Comparison of ENCODE assay signal across 1 cellular context in the genomic region with DNA sequence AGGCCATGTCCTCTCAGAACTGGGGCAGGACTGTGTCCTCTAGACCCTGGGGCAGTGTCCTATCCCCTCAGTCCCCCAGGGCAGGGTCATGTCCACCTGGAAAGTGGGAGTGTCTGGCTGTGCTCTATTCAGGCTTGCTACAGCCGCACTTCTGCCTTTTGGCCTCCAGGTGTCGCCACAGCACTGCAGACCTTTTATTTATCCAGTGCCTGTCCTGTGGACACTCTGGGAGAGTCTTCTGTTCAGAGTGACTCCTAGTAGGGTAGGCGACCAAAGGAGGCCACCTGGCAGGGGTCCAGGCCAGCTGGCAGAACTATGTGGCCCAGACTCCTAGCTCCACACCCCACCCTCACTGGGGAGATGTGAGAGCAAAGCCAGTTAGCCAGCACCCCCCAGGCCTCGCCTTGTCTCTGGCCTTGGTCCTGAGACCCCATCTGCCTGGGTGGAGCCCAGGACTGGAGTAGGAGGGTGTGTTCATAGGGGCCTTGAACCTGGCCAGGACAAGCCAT.
TF ChIP-seq lines count a peak whose summit lies in the region.

No MANE protein-coding gene starts in this region.

TF ChIP-seq in K562, 482 proteins besides CTCF, POLR2A, EP300 and RAD21 (continued from another document and continues in another):
- TF ChIP-seq, protein P1, sequence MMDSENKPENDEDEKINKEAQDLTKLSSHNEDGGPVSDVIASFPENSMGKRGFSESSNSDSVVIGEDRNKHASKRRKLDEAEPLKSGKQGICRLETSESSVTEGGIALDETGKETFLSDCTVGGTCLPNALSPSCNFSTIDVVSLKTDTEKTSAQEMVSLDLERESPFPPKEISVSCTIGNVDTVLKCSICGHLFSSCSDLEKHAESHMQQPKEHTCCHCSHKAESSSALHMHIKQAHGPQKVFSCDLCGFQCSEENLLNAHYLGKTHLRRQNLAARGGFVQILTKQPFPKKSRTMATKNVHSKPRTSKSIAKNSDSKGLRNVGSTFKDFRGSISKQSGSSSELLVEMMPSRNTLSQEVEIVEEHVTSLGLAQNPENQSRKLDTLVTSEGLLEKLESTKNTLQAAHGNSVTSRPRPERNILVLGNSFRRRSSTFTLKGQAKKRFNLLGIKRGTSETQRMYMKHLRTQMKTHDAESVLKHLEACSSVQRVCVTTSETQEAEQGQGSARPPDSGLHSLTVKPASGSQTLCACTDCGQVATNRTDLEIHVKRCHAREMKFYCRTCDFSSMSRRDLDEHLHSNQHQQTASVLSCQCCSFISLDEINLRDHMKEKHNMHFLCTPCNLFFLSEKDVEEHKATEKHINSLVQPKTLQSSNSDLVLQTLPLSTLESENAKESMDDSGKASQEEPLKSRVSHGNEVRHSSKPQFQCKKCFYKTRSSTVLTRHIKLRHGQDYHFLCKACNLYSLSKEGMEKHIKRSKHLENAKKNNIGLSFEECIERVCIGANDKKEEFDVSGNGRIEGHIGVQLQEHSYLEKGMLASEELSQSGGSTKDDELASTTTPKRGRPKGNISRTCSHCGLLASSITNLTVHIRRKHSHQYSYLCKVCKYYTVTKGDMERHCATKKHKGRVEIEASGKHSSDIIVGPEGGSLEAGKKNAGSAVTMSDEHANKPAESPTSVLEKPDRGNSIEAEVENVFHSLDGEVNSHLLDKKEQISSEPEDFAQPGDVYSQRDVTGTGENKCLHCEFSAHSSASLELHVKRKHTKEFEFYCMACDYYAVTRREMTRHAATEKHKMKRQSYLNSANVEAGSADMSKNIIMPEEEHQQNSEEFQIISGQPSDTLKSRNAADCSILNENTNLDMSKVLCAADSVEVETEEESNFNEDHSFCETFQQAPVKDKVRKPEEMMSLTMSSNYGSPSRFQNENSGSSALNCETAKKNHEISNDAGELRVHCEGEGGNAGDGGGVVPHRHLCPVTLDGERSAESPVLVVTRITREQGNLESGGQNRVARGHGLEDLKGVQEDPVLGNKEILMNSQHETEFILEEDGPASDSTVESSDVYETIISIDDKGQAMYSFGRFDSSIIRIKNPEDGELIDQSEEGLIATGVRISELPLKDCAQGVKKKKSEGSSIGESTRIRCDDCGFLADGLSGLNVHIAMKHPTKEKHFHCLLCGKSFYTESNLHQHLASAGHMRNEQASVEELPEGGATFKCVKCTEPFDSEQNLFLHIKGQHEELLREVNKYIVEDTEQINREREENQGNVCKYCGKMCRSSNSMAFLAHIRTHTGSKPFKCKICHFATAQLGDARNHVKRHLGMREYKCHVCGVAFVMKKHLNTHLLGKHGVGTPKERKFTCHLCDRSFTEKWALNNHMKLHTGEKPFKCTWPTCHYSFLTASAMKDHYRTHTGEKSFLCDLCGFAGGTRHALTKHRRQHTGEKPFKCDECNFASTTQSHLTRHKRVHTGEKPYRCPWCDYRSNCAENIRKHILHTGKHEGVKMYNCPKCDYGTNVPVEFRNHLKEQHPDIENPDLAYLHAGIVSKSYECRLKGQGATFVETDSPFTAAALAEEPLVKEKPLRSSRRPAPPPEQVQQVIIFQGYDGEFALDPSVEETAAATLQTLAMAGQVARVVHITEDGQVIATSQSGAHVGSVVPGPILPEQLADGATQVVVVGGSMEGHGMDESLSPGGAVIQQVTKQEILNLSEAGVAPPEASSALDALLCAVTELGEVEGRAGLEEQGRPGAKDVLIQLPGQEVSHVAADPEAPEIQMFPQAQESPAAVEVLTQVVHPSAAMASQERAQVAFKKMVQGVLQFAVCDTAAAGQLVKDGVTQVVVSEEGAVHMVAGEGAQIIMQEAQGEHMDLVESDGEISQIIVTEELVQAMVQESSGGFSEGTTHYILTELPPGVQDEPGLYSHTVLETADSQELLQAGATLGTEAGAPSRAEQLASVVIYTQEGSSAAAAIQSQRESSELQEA (IDR thresholded peaks at IDR 0.05; ENCODE audit: low read depth): no peak
- TF ChIP-seq SMARCE1 (IDR thresholded peaks at IDR 0.05): no peak
- TF ChIP-seq MTF1 (CRISPR knock-in tag; IDR thresholded peaks at IDR 0.05; ENCODE audit: borderline replicate concordance): no peak
- no peak for TF ChIP-seq ZKSCAN3 (CRISPR knock-in tag; IDR thresholded peaks at IDR 0.05)
- TF ChIP-seq RBM25 (IDR thresholded peaks at IDR 0.05; ENCODE audit: low read depth, low read length, severe bottlenecking): no peak
- no peak for TF ChIP-seq NR2C1 (IDR thresholded peaks at IDR 0.05)
- TF ChIP-seq NR2C1 (tag; IDR thresholded peaks at IDR 0.05): no peak
- no peak for TF ChIP-seq CHD1 (IDR thresholded peaks at IDR 0.05; ENCODE audit: low read length)
- TF ChIP-seq FOXP1 (CRISPR knock-in tag; IDR thresholded peaks at IDR 0.05): no peak
- no peak for TF ChIP-seq ETV5 (CRISPR knock-in tag; IDR thresholded peaks at IDR 0.05; ENCODE audit: low read depth)
- no peak for TF ChIP-seq ESRRA (IDR thresholded peaks at IDR 0.05; ENCODE audit: borderline replicate concordance, low read depth)
- TF ChIP-seq, protein P2, sequence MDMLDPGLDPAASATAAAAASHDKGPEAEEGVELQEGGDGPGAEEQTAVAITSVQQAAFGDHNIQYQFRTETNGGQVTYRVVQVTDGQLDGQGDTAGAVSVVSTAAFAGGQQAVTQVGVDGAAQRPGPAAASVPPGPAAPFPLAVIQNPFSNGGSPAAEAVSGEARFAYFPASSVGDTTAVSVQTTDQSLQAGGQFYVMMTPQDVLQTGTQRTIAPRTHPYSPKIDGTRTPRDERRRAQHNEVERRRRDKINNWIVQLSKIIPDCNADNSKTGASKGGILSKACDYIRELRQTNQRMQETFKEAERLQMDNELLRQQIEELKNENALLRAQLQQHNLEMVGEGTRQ (CRISPR knock-in tag; IDR thresholded peaks at IDR 0.05): no peak
- TF ChIP-seq TEAD4 (IDR thresholded peaks at IDR 0.05; ENCODE audit: low read length): no peak
- no peak for TF ChIP-seq TEAD4 (CRISPR knock-in tag; IDR thresholded peaks at IDR 0.05; ENCODE audit: borderline replicate concordance)
- TF ChIP-seq ARHGAP35 (IDR thresholded peaks at IDR 0.05; ENCODE audit: partially characterized antibody): no peak
- no peak for TF ChIP-seq RBBP5 (IDR thresholded peaks at IDR 0.05; ENCODE audit: borderline replicate concordance, insufficient read depth, low read length, poor library complexity, severe bottlenecking)
- TF ChIP-seq ZBTB8A (IDR thresholded peaks at IDR 0.05; ENCODE audit: partially characterized antibody): no peak
- TF ChIP-seq, protein P3, sequence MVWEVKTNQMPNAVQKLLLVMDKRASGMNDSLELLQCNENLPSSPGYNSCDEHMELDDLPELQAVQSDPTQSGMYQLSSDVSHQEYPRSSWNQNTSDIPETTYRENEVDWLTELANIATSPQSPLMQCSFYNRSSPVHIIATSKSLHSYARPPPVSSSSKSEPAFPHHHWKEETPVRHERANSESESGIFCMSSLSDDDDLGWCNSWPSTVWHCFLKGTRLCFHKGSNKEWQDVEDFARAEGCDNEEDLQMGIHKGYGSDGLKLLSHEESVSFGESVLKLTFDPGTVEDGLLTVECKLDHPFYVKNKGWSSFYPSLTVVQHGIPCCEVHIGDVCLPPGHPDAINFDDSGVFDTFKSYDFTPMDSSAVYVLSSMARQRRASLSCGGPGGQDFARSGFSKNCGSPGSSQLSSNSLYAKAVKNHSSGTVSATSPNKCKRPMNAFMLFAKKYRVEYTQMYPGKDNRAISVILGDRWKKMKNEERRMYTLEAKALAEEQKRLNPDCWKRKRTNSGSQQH (CRISPR knock-in tag; IDR thresholded peaks at IDR 0.05): no peak
- TF ChIP-seq NFIX (CRISPR knock-in tag; IDR thresholded peaks at IDR 0.05; ENCODE audit: low read depth): no peak
- TF ChIP-seq, protein P4, sequence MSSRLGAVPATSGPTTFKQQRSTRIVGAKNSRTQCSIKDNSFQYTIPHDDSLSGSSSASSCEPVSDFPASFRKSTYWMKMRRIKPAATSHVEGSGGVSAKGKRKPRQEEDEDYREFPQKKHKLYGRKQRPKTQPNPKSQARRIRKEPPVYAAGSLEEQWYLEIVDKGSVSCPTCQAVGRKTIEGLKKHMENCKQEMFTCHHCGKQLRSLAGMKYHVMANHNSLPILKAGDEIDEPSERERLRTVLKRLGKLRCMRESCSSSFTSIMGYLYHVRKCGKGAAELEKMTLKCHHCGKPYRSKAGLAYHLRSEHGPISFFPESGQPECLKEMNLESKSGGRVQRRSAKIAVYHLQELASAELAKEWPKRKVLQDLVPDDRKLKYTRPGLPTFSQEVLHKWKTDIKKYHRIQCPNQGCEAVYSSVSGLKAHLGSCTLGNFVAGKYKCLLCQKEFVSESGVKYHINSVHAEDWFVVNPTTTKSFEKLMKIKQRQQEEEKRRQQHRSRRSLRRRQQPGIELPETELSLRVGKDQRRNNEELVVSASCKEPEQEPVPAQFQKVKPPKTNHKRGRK (tag; IDR thresholded peaks at IDR 0.05): no peak
- no peak for TF ChIP-seq ZKSCAN8 (CRISPR knock-in tag; IDR thresholded peaks at IDR 0.05)
- TF ChIP-seq CAMTA2 (CRISPR knock-in tag; conservative IDR thresholded peaks at IDR 0.05): no peak
- TF ChIP-seq ZNF282 (CRISPR knock-in tag; IDR thresholded peaks at IDR 0.05): no peak
- no peak for TF ChIP-seq SRSF3 (IDR thresholded peaks at IDR 0.05; ENCODE audit: insufficient read depth, low read length)
- TF ChIP-seq, protein P5, sequence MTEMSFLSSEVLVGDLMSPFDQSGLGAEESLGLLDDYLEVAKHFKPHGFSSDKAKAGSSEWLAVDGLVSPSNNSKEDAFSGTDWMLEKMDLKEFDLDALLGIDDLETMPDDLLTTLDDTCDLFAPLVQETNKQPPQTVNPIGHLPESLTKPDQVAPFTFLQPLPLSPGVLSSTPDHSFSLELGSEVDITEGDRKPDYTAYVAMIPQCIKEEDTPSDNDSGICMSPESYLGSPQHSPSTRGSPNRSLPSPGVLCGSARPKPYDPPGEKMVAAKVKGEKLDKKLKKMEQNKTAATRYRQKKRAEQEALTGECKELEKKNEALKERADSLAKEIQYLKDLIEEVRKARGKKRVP (CRISPR knock-in tag; IDR thresholded peaks at IDR 0.05): 0 out of 2 replicates have a peak, but pooled peaks have one; percentile 20
- TF ChIP-seq, protein P6, sequence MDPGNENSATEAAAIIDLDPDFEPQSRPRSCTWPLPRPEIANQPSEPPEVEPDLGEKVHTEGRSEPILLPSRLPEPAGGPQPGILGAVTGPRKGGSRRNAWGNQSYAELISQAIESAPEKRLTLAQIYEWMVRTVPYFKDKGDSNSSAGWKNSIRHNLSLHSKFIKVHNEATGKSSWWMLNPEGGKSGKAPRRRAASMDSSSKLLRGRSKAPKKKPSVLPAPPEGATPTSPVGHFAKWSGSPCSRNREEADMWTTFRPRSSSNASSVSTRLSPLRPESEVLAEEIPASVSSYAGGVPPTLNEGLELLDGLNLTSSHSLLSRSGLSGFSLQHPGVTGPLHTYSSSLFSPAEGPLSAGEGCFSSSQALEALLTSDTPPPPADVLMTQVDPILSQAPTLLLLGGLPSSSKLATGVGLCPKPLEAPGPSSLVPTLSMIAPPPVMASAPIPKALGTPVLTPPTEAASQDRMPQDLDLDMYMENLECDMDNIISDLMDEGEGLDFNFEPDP (CRISPR knock-in tag; IDR thresholded peaks at IDR 0.05): no peak
- no peak for TF ChIP-seq ZC3H11A (IDR thresholded peaks at IDR 0.05; ENCODE audit: low read depth, low read length)
- 0 out of 2 replicates have a peak, but pooled peaks have one; percentile 61 for TF ChIP-seq RB1 (IDR thresholded peaks at IDR 0.05; ENCODE audit: low read depth)
- no peak for TF ChIP-seq SLC30A9 (CRISPR knock-in tag; IDR thresholded peaks at IDR 0.05)
- TF ChIP-seq CREM (IDR thresholded peaks at IDR 0.05; ENCODE audit: low read depth): no peak; the same call in 1 of the 2 replicates
- TF ChIP-seq SPI1 (IDR thresholded peaks at IDR 0.05; ENCODE audit: borderline replicate concordance, low read depth, low read length): no peak
- TF ChIP-seq, protein P7, sequence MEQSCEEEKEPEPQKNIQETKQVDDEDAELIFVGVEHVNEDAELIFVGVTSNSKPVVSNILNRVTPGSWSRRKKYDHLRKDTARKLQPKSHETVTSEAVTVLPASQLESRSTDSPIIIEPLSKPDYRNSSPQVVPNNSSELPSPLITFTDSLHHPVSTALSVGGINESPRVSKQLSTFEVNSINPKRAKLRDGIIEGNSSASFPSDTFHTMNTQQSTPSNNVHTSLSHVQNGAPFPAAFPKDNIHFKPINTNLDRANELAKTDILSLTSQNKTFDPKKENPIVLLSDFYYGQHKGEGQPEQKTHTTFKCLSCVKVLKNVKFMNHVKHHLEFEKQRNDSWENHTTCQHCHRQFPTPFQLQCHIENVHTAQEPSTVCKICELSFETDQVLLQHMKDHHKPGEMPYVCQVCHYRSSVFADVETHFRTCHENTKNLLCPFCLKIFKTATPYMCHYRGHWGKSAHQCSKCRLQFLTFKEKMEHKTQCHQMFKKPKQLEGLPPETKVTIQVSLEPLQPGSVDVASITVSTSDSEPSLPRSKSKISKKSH (CRISPR knock-in tag; IDR thresholded peaks at IDR 0.05): no peak
- no peak for TF ChIP-seq PCBP1 (IDR thresholded peaks at IDR 0.05; ENCODE audit: low read depth, low read length, poor library complexity, severe bottlenecking)
- no peak for TF ChIP-seq HNRNPLL (IDR thresholded peaks at IDR 0.05; ENCODE audit: low read depth, low read length, poor library complexity, severe bottlenecking)
- no peak for TF ChIP-seq NBN (IDR thresholded peaks at IDR 0.05; ENCODE audit: low read depth)
- no peak for TF ChIP-seq POLR2AphosphoS5 (IDR thresholded peaks at IDR 0.05; ENCODE audit: control insufficient read depth, insufficient read depth, low read depth, low read length)
- TF ChIP-seq ZNF408 (CRISPR knock-in tag; IDR thresholded peaks at IDR 0.05; ENCODE audit: low read depth): no peak
- no peak for TF ChIP-seq DACH1 (IDR thresholded peaks at IDR 0.05; ENCODE audit: partially characterized antibody)
- TF ChIP-seq MBD2 (IDR thresholded peaks at IDR 0.05; ENCODE audit: borderline replicate concordance, low read depth): no peak
- TF ChIP-seq ARID2 (IDR thresholded peaks at IDR 0.05): peak; percentile 70
- TF ChIP-seq TGIF2 (CRISPR knock-in tag; IDR thresholded peaks at IDR 0.05): 0 out of 2 replicates have a peak, but pooled peaks have one; percentile 29
- TF ChIP-seq TCF7 (IDR thresholded peaks at IDR 0.05; ENCODE audit: borderline replicate concordance): no peak
- TF ChIP-seq, protein P8, sequence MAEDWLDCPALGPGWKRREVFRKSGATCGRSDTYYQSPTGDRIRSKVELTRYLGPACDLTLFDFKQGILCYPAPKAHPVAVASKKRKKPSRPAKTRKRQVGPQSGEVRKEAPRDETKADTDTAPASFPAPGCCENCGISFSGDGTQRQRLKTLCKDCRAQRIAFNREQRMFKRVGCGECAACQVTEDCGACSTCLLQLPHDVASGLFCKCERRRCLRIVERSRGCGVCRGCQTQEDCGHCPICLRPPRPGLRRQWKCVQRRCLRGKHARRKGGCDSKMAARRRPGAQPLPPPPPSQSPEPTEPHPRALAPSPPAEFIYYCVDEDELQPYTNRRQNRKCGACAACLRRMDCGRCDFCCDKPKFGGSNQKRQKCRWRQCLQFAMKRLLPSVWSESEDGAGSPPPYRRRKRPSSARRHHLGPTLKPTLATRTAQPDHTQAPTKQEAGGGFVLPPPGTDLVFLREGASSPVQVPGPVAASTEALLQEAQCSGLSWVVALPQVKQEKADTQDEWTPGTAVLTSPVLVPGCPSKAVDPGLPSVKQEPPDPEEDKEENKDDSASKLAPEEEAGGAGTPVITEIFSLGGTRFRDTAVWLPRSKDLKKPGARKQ (CRISPR knock-in tag; IDR thresholded peaks at IDR 0.05): no peak
- TF ChIP-seq FOXK2 (conservative IDR thresholded peaks at IDR 0.05 in 1 of 2, IDR thresholded peaks at IDR 0.05 in 1 of 2; ENCODE audit: low read depth in 2 of 2): 0 out of 4 replicates have a peak, but pooled peaks of 1 of the 2 experiments have one; percentile 13
- no peak for TF ChIP-seq TCFL5 (CRISPR knock-in tag; conservative IDR thresholded peaks at IDR 0.05)
- TF ChIP-seq GABPB1 (CRISPR knock-in tag; IDR thresholded peaks at IDR 0.05): peak; percentile 50; the same call in 1 of the 2 replicates
- no peak for TF ChIP-seq NFXL1 (CRISPR knock-in tag; IDR thresholded peaks at IDR 0.05)
- TF ChIP-seq ZNF445 (CRISPR knock-in tag; IDR thresholded peaks at IDR 0.05; ENCODE audit: low read depth): no peak
- no peak for TF ChIP-seq ILF3 (IDR thresholded peaks at IDR 0.05; ENCODE audit: borderline replicate concordance)
